34 cellular contexts compared by ENCODE assay signal in the genomic region with DNA sequence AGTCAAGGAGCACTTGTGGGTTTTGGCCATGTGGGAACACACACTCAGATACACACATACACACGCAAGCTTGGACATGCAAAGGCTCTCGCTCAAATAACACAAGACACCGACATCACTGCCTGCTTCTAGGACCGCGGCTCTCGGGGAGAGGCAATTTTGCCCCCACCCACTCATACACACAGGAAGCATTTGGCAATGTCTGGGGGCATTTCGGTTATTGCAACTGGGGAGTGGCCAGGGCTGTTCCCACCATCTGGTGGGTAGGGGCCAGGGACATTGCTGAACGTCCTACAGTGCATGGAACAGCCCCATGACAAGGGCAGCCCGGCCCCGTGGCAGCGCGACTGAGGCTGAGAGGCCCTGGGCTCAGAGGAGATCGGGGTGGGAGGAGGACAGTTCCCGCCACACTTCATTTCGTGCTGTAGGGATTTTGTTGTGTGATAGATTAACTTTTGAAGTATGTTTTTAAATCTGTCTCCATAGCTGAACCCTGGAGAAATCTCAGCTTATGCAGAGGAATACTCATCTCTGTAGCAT. TPM values are rescaled to one million over a fixed set of nuclear protein-coding genes. Genes with fewer than 3 reads are reported as not detected.
"Had no signal": no experiment of that assay in that cellular context is flagged by ENCODE, and none has a peak within 500 bp of the region (broad histone marks: within the 10 kb centered on the region; RNA-seq: fewer than 3 reads in every experiment).

No MANE protein-coding gene starts in this region.

- H3K36me3 Mint-ChIP-seq: activated CD4-positive, alpha-beta memory T cell treated with anti-CD3 and anti-CD28 coated beads for 36 hours; activated CD8-positive, alpha-beta memory T cell treated with anti-CD3 and anti-CD28 coated beads, Interleukin-2, amount 10 ng/mL, durations not matched to agents 7 days and 5 days; activated naive CD4-positive, alpha-beta T cell treated with anti-CD3 and anti-CD28 coated beads, Interleukin-2, amount 10 ng/mL, durations not matched to agents 7 days and 5 days; activated naive CD4-positive, alpha-beta T cell treated with anti-CD3 and anti-CD28 coated beads, Interleukin-2, amount 50 U/mL, for 72 hours; activated naive CD8-positive, alpha-beta T cell treated with anti-CD3 and anti-CD28 coated beads, Interleukin-2, amount 10 ng/mL, durations not matched to agents 7 days and 5 days had no signal

- H3K4me1 Mint-ChIP-seq: activated CD4-positive, alpha-beta T cell treated with anti-CD3 and anti-CD28 coated beads for 36 hours; activated CD4-positive, alpha-beta T cell treated with anti-CD3 and anti-CD28 coated beads, Interleukin-2, amount 10 ng/mL, durations not matched to agents 24 days and 14 days; activated CD8-positive, alpha-beta memory T cell treated with anti-CD3 and anti-CD28 coated beads, Interleukin-2, amount 10 ng/mL, durations not matched to agents 7 days and 5 days; activated naive CD4-positive, alpha-beta T cell treated with anti-CD3 and anti-CD28 coated beads, Interleukin-2, amount 10 ng/mL, durations not matched to agents 7 days and 5 days; activated naive CD8-positive, alpha-beta T cell treated with anti-CD3 and anti-CD28 coated beads, Interleukin-2, amount 10 ng/mL, durations not matched to agents 7 days and 5 days had no signal

- H3K27me3 ChIP-seq: ascending aorta, breast epithelium, cardiac muscle cell, foreskin keratinocyte, gastrocnemius medialis had no signal

- DNase-seq: activated CD4-positive, alpha-beta memory T cell treated with anti-CD3 and anti-CD28 coated beads for 36 hours; activated CD4-positive, alpha-beta T cell treated with anti-CD3 and anti-CD28 coated beads for 36 hours; activated CD4-positive, alpha-beta T cell treated with anti-CD3 and anti-CD28 coated beads, Interleukin-2, amount 10 ng/mL, durations not matched to agents 24 days and 14 days; activated CD4-positive, CD25-positive, alpha-beta regulatory T cell; activated CD4-positive, CD25-positive, alpha-beta regulatory T cell treated with anti-CD3 and anti-CD28 coated beads, Interleukin-2, amount 50 U/mL, for 72 hours; activated CD8-positive, alpha-beta memory T cell treated with anti-CD3 and anti-CD28 coated beads, Interleukin-2, amount 10 ng/mL, durations not matched to agents 7 days and 5 days; activated CD8-positive, alpha-beta memory T cell treated with anti-CD3 and anti-CD28 coated beads, Interleukin-2, amount 50 U/mL, for 4 hours; activated CD8-positive, alpha-beta T cell treated with anti-CD3 and anti-CD28 coated beads, Interleukin-2, amount 10 ng/mL, durations not matched to agents 7 days and 5 days; activated gamma-delta T cell; activated naive CD4-positive, alpha-beta T cell; activated naive CD4-positive, alpha-beta T cell treated with anti-CD3 and anti-CD28 coated beads, Interleukin-2, amount 10 ng/mL, durations not matched to agents 7 days and 5 days; activated naive CD8-positive, alpha-beta T cell treated with anti-CD3 and anti-CD28 coated beads, Interleukin-2, amount 10 ng/mL, durations not matched to agents 7 days and 5 days; activated T-cell treated with anti-CD3 and anti-CD28 coated beads, Interleukin-2, amount 50 U/mL, for 24 hours; activated T-cell treated with anti-CD3 and anti-CD28 coated beads, Interleukin-2, amount 50 U/mL, for 72 hours; central memory CD4-positive, alpha-beta T cell; cerebellar nuclear complex; dorsolateral prefrontal cortex; effector memory CD4-positive, alpha-beta T cell; erythroblast; foreskin keratinocyte; gastrocnemius medialis; glutamatergic neuron; heart left ventricle; T-helper 2 cell had no signal

- H3K36me3 ChIP-seq: ascending aorta, breast epithelium, cardiac muscle cell, esophagus muscularis mucosa, gastrocnemius medialis, heart left ventricle had no signal

- H3K27me3 Mint-ChIP-seq: activated CD4-positive, alpha-beta T cell treated with anti-CD3 and anti-CD28 coated beads, Interleukin-2, amount 10 ng/mL, durations not matched to agents 24 days and 14 days; dendritic cell treated with granulocyte-macrophage colony-stimulating factor and Interleukin-4, amounts not matched to agents 40 ng/mL and 50 ng/mL, for 4 days had no signal

- H3K9me3 Mint-ChIP-seq: activated CD4-positive, alpha-beta memory T cell treated with anti-CD3 and anti-CD28 coated beads for 36 hours; activated CD4-positive, alpha-beta T cell treated with anti-CD3 and anti-CD28 coated beads, Interleukin-2, amount 10 ng/mL, durations not matched to agents 24 days and 14 days; activated naive CD4-positive, alpha-beta T cell treated with anti-CD3 and anti-CD28 coated beads, Interleukin-2, amount 50 U/mL, for 72 hours; activated naive CD8-positive, alpha-beta T cell treated with anti-CD3 and anti-CD28 coated beads, Interleukin-2, amount 10 ng/mL, durations not matched to agents 7 days and 5 days; activated T-cell treated with anti-CD3 and anti-CD28 coated beads, Interleukin-2, amount 50 U/mL, for 24 hours; activated T-cell treated with anti-CD3 and anti-CD28 coated beads, Interleukin-2, amount 50 U/mL, for 72 hours; dendritic cell treated with granulocyte-macrophage colony-stimulating factor and Interleukin-4, amounts not matched to agents 40 ng/mL and 50 ng/mL, for 4 days had no signal

- H3K4me1 ChIP-seq: ascending aorta, breast epithelium, esophagus muscularis mucosa, foreskin keratinocyte, gastrocnemius medialis, heart left ventricle had no signal

- H3K4me3 ChIP-seq: ascending aorta, breast epithelium, cardiac muscle cell, coronary artery, dorsolateral prefrontal cortex, esophagus muscularis mucosa, gastrocnemius medialis, heart left ventricle had no signal

- H3K4me3 Mint-ChIP-seq: activated CD4-positive, alpha-beta memory T cell treated with anti-CD3 and anti-CD28 coated beads for 36 hours; activated CD4-positive, alpha-beta T cell treated with anti-CD3 and anti-CD28 coated beads for 36 hours; activated CD4-positive, alpha-beta T cell treated with anti-CD3 and anti-CD28 coated beads, Interleukin-2, amount 10 ng/mL, durations not matched to agents 24 days and 14 days; activated CD8-positive, alpha-beta memory T cell treated with anti-CD3 and anti-CD28 coated beads, Interleukin-2, amount 10 ng/mL, durations not matched to agents 7 days and 5 days; activated CD8-positive, alpha-beta T cell treated with anti-CD3 and anti-CD28 coated beads, Interleukin-2, amount 10 ng/mL, durations not matched to agents 7 days and 5 days; activated naive CD4-positive, alpha-beta T cell treated with anti-CD3 and anti-CD28 coated beads, Interleukin-2, amount 10 ng/mL, durations not matched to agents 7 days and 5 days; activated naive CD8-positive, alpha-beta T cell treated with anti-CD3 and anti-CD28 coated beads, Interleukin-2, amount 10 ng/mL, durations not matched to agents 7 days and 5 days; activated T-cell treated with anti-CD3 and anti-CD28 coated beads, Interleukin-2, amount 50 U/mL, for 24 hours; activated T-cell treated with anti-CD3 and anti-CD28 coated beads, Interleukin-2, amount 50 U/mL, for 72 hours; brain; dendritic cell treated with granulocyte-macrophage colony-stimulating factor and Interleukin-4, amounts not matched to agents 40 ng/mL and 50 ng/mL, for 4 days had no signal

- H3K27ac Mint-ChIP-seq: activated CD4-positive, alpha-beta memory T cell treated with anti-CD3 and anti-CD28 coated beads for 36 hours; activated CD4-positive, alpha-beta T cell treated with anti-CD3 and anti-CD28 coated beads for 36 hours; activated CD4-positive, alpha-beta T cell treated with anti-CD3 and anti-CD28 coated beads, Interleukin-2, amount 10 ng/mL, durations not matched to agents 24 days and 14 days; activated CD8-positive, alpha-beta memory T cell treated with anti-CD3 and anti-CD28 coated beads, Interleukin-2, amount 10 ng/mL, durations not matched to agents 7 days and 5 days; activated CD8-positive, alpha-beta T cell treated with anti-CD3 and anti-CD28 coated beads, Interleukin-2, amount 10 ng/mL, durations not matched to agents 7 days and 5 days; activated naive CD4-positive, alpha-beta T cell treated with anti-CD3 and anti-CD28 coated beads, Interleukin-2, amount 10 ng/mL, durations not matched to agents 7 days and 5 days; activated naive CD8-positive, alpha-beta T cell treated with anti-CD3 and anti-CD28 coated beads, Interleukin-2, amount 10 ng/mL, durations not matched to agents 7 days and 5 days; activated T-cell treated with anti-CD3 and anti-CD28 coated beads, Interleukin-2, amount 50 U/mL, for 24 hours; activated T-cell treated with anti-CD3 and anti-CD28 coated beads, Interleukin-2, amount 50 U/mL, for 72 hours; brain; dendritic cell treated with granulocyte-macrophage colony-stimulating factor and Interleukin-4, amounts not matched to agents 40 ng/mL and 50 ng/mL, for 4 days had no signal

- ATAC-seq: activated CD4-positive, alpha-beta T cell treated with anti-CD3 and anti-CD28 coated beads for 36 hours; activated CD8-positive, alpha-beta memory T cell treated with anti-CD3 and anti-CD28 coated beads, Interleukin-2, amount 10 ng/mL, durations not matched to agents 7 days and 5 days; activated CD8-positive, alpha-beta T cell treated with anti-CD3 and anti-CD28 coated beads, Interleukin-2, amount 10 ng/mL, durations not matched to agents 7 days and 5 days; activated naive CD4-positive, alpha-beta T cell treated with anti-CD3 and anti-CD28 coated beads, Interleukin-2, amount 50 U/mL, for 72 hours; activated T-cell treated with anti-CD3 and anti-CD28 coated beads, Interleukin-2, amount 50 U/mL, for 72 hours; foreskin keratinocyte; gastrocnemius medialis; heart left ventricle had no signal

- H3K27ac ChIP-seq: ascending aorta, breast epithelium, cardiac muscle cell, coronary artery, dorsolateral prefrontal cortex, esophagus muscularis mucosa, foreskin keratinocyte, gastrocnemius medialis, heart left ventricle had no signal

RNA-seq across cellular contexts. Expression of gene RIMBP2, which starts 35.6 kb away (rescaled TPM):
- total RNA-seq: activated CD4-positive, alpha-beta T cell treated with anti-CD3 and anti-CD28 coated beads for 36 hours; activated CD4-positive, alpha-beta T cell treated with anti-CD3 and anti-CD28 coated beads, Interleukin-2, amount 10 ng/mL, durations not matched to agents 24 days and 14 days; activated CD8-positive, alpha-beta memory T cell treated with anti-CD3 and anti-CD28 coated beads for 36 hours; activated CD8-positive, alpha-beta memory T cell treated with anti-CD3 and anti-CD28 coated beads, Interleukin-2, amount 10 ng/mL, durations not matched to agents 7 days and 5 days; activated CD8-positive, alpha-beta T cell treated with anti-CD3 and anti-CD28 coated beads, Interleukin-2, amount 10 ng/mL, durations not matched to agents 7 days and 5 days; activated naive CD4-positive, alpha-beta T cell treated with anti-CD3 and anti-CD28 coated beads, Interleukin-2, amount 50 U/mL, for 72 hours; activated naive CD8-positive, alpha-beta T cell treated with anti-CD3 and anti-CD28 coated beads, Interleukin-2, amount 10 ng/mL, durations not matched to agents 7 days and 5 days; ascending aorta; T-helper 1 cell treated with Interleukin-12 subunit alpha and Interleukin-12 subunit beta and Interleukin-4 antibody, amounts not matched to agents 30 ng/mL and 1 ng/mL, for 36 hours had no signal
- polyA plus RNA-seq: foreskin keratinocyte, heart left ventricle had no signal
